9 cellular contexts compared by ENCODE assay signal in genomic region chr4:153683763-153684181, GRCh38. TPM values are rescaled to one million over a fixed set of nuclear protein-coding genes. Genes with fewer than 3 reads are reported as not detected.
DNase-seq lines count a peak whose midpoint lies in the region; ATAC-seq and TF ChIP-seq lines count a peak whose summit lies in the region.
"Had no signal": no experiment of that assay in that cellular context is flagged by ENCODE, and none has a peak within 500 bp of the region (broad histone marks: within the 10 kb centered on the region; RNA-seq: fewer than 3 reads in every experiment).

No MANE protein-coding gene starts in this region.

- no peaks in the 10 kb centered on the region for H3K36me3 ChIP-seq in WERI-Rb-1
- no peaks in the 10 kb centered on the region for H3K36me3 ChIP-seq in psoas muscle (ENCODE audit: insufficient read depth in 1 of 2, low read depth in 1 of 2)

- peak; percentile 56 for DNase-seq in ELF-1 (ENCODE audit: low read depth, low spot score)
- no peak for DNase-seq in WERI-Rb-1
- no peak for DNase-seq in foreskin keratinocyte
- no peak for DNase-seq in psoas muscle
- no peak for DNase-seq in NCI-H748 treated with DMSO at 0.1 percent for 48 hours (lab: John Stamatoyannopoulos, UW)
- no peak for DNase-seq in AG08395 (ENCODE audit: low spot score)
- DNase-seq in posterior vena cava (ENCODE audit: low spot score) = no peak
- DNase-seq: NCI-H1694 had no signal

- H3K4me3 ChIP-seq in WERI-Rb-1 (ENCODE audit: low read depth, low read length) (peak overlapping the region; percentile 45), psoas muscle (peak overlapping the region; percentile 70)

- intact Hi-C loops in psoas muscle (cut with DNase I) = no loop called here
- intact Hi-C loops in posterior vena cava (cut with DNase I) = no loop called here

- WGBS in psoas muscle, 3 donors = 8 to 12% (median 10%) methylated on average over 27 of the region's 27 CpGs

- no peak for ATAC-seq in foreskin keratinocyte
- ATAC-seq in psoas muscle = peak in 1 of 4 donors; percentile 80
- ATAC-seq in HG03520 (IDR thresholded peaks at IDR 0.05; ENCODE audit: unreplicated experiment) = no peak

- H3K4me1 ChIP-seq in foreskin keratinocyte = no peaks in the 10 kb centered on the region
- peaks cover 3% of the 10 kb centered on the region for H3K4me1 ChIP-seq in psoas muscle

- H3K27ac ChIP-seq in WERI-Rb-1 = no peak overlapping the region
- peak overlapping the region; percentile 30 for H3K27ac ChIP-seq in foreskin keratinocyte
- H3K27ac ChIP-seq in psoas muscle = no peak overlapping the region

- H3K27me3 ChIP-seq in WERI-Rb-1 (ENCODE audit: insufficient read depth, low read depth, severe bottlenecking) (peaks cover 42% of the 10 kb centered on the region), foreskin keratinocyte (peaks cover 23% of the 10 kb centered on the region), psoas muscle (ENCODE audit: insufficient read depth in 3 of 3, low read length in 2 of 3) (peaks cover 0 to 48% (median 12%) of the 10 kb centered on the region in 3 donors)

- H3K9me3 ChIP-seq in WERI-Rb-1 (ENCODE audit: severe bottlenecking) (peaks cover 26% of the 10 kb centered on the region), psoas muscle (peaks cover 7% of the 10 kb centered on the region)

- TF ChIP-seq CTCF in WERI-Rb-1 (IDR thresholded peaks at IDR 0.05; ENCODE audit: low read depth, low read length) = no peak
- no peak for TF ChIP-seq CTCF in foreskin keratinocyte (conservative IDR thresholded peaks at IDR 0.05)
- no peak for TF ChIP-seq CTCF in psoas muscle (IDR thresholded peaks at IDR 0.05)

RNA-seq across cellular contexts. Expression of gene TLR2, which starts 0.3 kb away (rescaled TPM):
- 3.5 and 4.4 TPM in 2 replicates for total RNA-seq in foreskin keratinocyte
- 2.0 and 2.1 TPM in 2 replicates for polyA plus RNA-seq in foreskin keratinocyte
- total RNA-seq in psoas muscle = 1 to 10 TPM; 1.8 to 3.7 (median 2.5) TPM
- polyA plus RNA-seq in psoas muscle = 1 to 10 TPM in 1 of 3 donors, under 1 TPM in 2; 0.42 to 1.8 (median 0.44) TPM
- 10 to 100 TPM; 38.5 to 39.8 TPM for total RNA-seq in posterior vena cava
